8 cellular contexts compared by ENCODE assay signal in the genomic region with DNA sequence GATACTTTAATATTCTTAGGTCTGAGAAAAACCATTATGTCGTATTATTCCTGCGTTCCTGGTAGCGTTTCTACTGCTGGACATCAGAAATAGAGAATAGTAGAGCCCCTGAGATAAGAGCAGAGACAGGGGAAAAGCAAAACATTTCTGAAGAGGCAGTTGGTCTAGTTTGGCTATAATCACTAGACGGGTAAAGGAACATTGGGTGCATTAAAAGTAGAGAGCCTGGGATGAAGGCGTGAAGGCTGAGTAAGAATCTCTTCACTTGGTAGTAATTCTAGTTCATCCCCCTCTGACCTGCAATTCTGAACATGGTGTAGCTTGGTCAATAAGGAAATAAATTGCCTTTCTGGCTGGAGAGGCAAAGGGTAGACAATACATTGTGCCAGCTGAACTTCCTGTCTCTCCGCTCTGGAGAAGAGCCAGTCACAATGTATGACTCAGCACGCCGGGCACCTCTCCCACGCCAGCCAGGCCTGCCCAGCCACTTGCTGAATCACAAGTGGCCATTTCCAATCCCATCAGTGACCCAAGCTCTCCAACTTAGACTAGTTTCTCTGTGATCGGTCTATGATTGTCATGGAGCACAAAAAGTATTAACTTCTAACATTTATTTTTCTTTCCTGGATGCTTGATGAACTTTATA.
DNase-seq lines count a peak whose midpoint lies in the region; ATAC-seq and TF ChIP-seq lines count a peak whose summit lies in the region.

No MANE protein-coding gene starts in this region.

- H3K4me3 ChIP-seq in aorta (ENCODE audit: low read length in 2 of 2) (no peak overlapping the region), MM.1S (ENCODE audit: low read length) (no peak overlapping the region)

- H3K79me2 ChIP-seq in MM.1S (ENCODE audit: low read length) = no peaks in the 10 kb centered on the region

- H3K36me3 ChIP-seq in aorta (ENCODE audit: control insufficient read depth in 1 of 2, insufficient read depth in 2 of 2, low read length in 1 of 2) (no peaks in the 10 kb centered on the region), MM.1S (replicated peaks; ENCODE audit: insufficient read depth, low read length) (no peaks in the 10 kb centered on the region)

- H3K4me1 ChIP-seq in aorta (ENCODE audit: control insufficient read depth in 1 of 2, insufficient read depth in 2 of 2, low read length in 2 of 2) (no peaks in the 10 kb centered on the region), MM.1S (ENCODE audit: low read length) (no peaks in the 10 kb centered on the region)

- no peaks in the 10 kb centered on the region for H3F3A ChIP-seq in MM.1S (ENCODE audit: insufficient read depth, low read length)

- TF ChIP-seq CTCF in VCaP (conservative IDR thresholded peaks at IDR 0.05) (no peak), MM.1S (IDR thresholded peaks at IDR 0.05; ENCODE audit: low read length) (no peak)

- H3K4me2 ChIP-seq in MM.1S (ENCODE audit: low read depth, low read length) = no peak overlapping the region

- no peak overlapping the region for H3K9ac ChIP-seq in MM.1S (ENCODE audit: low read length)

- DNase-seq in COLO668 (lab: John Stamatoyannopoulos, UW; ENCODE audit: unreplicated experiment) (peak; percentile 74), NCI-H1105 (lab: John Stamatoyannopoulos, UW) (peak; percentile 44), iPS-NIHi7 (ENCODE audit: extremely low spot score) (peak; percentile 20), aorta (peak; percentile 87 to 90), MM.1S (no peak)

- ATAC-seq in aorta (ENCODE audit: low FRiP score) (peak; percentile 92), GM19455 (IDR thresholded peaks at IDR 0.05; ENCODE audit: unreplicated experiment) (no peak), HG02852 (IDR thresholded peaks at IDR 0.05; ENCODE audit: unreplicated experiment) (no peak)

- H3K27ac ChIP-seq in VCaP = peak overlapping the region; percentile 69
- H3K27ac ChIP-seq in aorta (ENCODE audit: low read depth in 1 of 2, low read length in 2 of 2) = peak overlapping the region; percentile 43 to 80
- H3K27ac ChIP-seq in MM.1S (ENCODE audit: low read length) = no peak overlapping the region

- intact Hi-C loops in aorta (cut with DNase I) = no loop called here

- 21 to 26% methylated on average over 10 of the region's 10 CpGs for WGBS in aorta, 2 donors

- H4K20me1 ChIP-seq in MM.1S (ENCODE audit: insufficient read depth, low read length) = no peaks in the 10 kb centered on the region

- H2AFZ ChIP-seq in MM.1S (ENCODE audit: low read length) = no peak overlapping the region

- H3K9me2 ChIP-seq in MM.1S (replicated peaks; ENCODE audit: insufficient read depth, low read length) = no peaks in the 10 kb centered on the region

- H3K9me3 ChIP-seq in aorta (ENCODE audit: control insufficient read depth, low read length) = no peaks in the 10 kb centered on the region
- H3K9me3 ChIP-seq in MM.1S (replicated peaks; ENCODE audit: insufficient read depth, low read length) = no peaks in the 10 kb centered on the region

- H3K27me3 ChIP-seq in aorta (ENCODE audit: control insufficient read depth in 1 of 2, insufficient read depth in 2 of 2, low read length in 1 of 2) (no peaks in the 10 kb centered on the region), MM.1S (replicated peaks; ENCODE audit: insufficient read depth, low read length) (no peaks in the 10 kb centered on the region)
